Comparison of ENCODE assay signal across 11 cellular contexts in the genomic region with DNA sequence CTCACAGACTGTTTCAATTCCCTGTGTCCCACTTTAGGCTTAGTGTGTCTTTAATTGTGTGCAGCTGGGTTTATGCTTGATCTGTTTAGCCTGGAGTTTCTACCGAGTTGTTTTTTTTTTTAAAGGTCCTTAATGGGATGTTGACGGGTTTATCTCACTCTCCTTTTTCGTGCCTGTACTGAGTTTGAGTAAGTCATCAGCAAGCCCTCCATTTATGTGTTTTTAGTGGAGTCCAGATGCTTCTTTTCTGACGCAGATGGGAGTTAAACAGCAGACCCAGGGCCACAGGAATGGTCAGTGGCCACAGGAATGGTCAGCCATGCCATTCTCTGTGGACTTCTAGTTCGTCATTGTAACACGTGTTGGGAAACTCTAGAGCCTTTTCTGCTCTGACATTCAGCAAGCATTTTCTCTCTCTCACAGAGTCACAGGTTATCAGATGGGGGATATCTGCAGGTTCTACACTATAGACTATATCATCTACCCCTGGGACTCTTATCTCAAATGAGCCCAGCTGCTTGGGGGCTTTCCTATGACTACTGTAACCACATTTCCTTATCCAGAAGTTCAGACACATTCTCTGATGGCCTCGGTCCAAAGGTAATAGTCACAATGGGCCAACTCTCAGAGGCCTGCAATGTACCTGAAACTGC.
DNase-seq lines count a peak whose midpoint lies in the region; ATAC-seq and TF ChIP-seq lines count a peak whose summit lies in the region.
"Had no signal": no experiment of that assay in that cellular context is flagged by ENCODE, and none has a peak within 500 bp of the region (broad histone marks: within the 10 kb centered on the region; RNA-seq: fewer than 3 reads in every experiment).

No MANE protein-coding gene starts in this region.

- no peaks in the 10 kb centered on the region for H3K36me3 Mint-ChIP-seq in T-helper 17 cell (ENCODE audit: low read depth)

- H3K9me3 ChIP-seq in T-helper 17 cell (ENCODE audit: control insufficient read depth, low read length, poor library complexity, severe bottlenecking), result no peaks in the 10 kb centered on the region

- ATAC-seq in T-helper 17 cell (no peak), GM18520 (IDR thresholded peaks at IDR 0.05; ENCODE audit: unreplicated experiment) (no peak), GM18517 (IDR thresholded peaks at IDR 0.05; ENCODE audit: unreplicated experiment) (no peak), GM18861 (IDR thresholded peaks at IDR 0.05; ENCODE audit: unreplicated experiment) (no peak)

- H3K27ac Mint-ChIP-seq in T-helper 17 cell, result no peak overlapping the region

- no peak for TF ChIP-seq CTCF in AG10803 (conservative IDR thresholded peaks at IDR 0.05; ENCODE audit: low read length)

- no peak overlapping the region for H3K4me3 Mint-ChIP-seq in T-helper 17 cell

- peak; percentile 100 for DNase-seq in AG10803 (ENCODE audit: low read depth)
- DNase-seq in LHCN-M2 (ENCODE audit: low read depth), result peak; percentile 92
- peak; percentile 88 for DNase-seq in dedifferentiated amniotic fluid mesenchymal stem cell (ENCODE audit: extremely low spot score)
- peak; percentile 45 for DNase-seq in mucosa of gallbladder (ENCODE audit: low spot score)
- DNase-seq in T-helper 17 cell, result no peak
- DNase-seq: activated CD4-positive, alpha-beta T cell treated with anti-CD3 and anti-CD28 coated beads for 48 hours; Kasumi-1; occipital lobe had no signal

- no peaks in the 10 kb centered on the region for H3K4me1 Mint-ChIP-seq in T-helper 17 cell

- H3K4me3 ChIP-seq in AG10803 (ENCODE audit: low read length), result no peak overlapping the region

- H3K27me3 Mint-ChIP-seq in T-helper 17 cell, result no peaks in the 10 kb centered on the region

Comparison
In these comparisons a context has a peak if more than half of its experiments do, and no peak if none do; other contexts are left out.
1. DNase-seq: peak in AG10803 (single experiment), LHCN-M2 (single experiment), dedifferentiated amniotic fluid mesenchymal stem cell (single experiment) and mucosa of gallbladder (single experiment); none in T-helper 17 cell (0 of 3).